In the genomic region with DNA sequence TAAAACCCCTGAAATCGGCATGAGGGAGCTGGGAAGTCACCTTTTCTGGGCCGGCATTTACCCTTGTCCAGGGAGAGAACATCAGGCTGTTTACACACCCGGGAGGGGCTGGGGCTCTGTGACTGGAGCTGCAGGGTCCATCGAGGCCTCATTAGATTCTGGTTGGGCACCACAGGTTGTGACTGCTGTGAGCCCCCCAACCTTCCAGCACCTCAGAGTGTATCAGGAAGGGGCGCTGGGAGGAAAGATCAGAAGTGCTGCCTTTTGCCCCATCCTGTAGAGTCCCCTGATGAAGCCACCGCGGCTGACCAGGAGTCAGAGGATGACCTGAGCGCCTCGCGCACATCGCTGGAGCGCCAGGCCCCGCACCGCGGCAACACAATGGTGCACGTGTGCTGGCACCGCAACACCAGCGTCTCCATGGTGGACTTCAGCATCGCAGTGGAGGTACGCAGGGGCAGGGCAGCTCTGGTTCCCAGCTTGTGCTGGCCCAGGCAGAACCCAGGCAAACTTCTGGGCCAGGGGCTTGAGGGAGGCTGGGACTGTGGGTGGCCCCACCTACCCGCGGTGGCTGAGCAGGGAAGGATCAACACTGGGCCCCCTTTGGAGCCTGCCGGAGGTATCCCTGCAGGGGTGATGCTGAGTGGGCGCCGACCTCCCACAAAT, we compare ENCODE assay signal across 21 cellular contexts.
DNase-seq lines count a peak whose midpoint lies in the region; ATAC-seq and TF ChIP-seq lines count a peak whose summit lies in the region.
"Had no signal": no experiment of that assay in that cellular context is flagged by ENCODE, and none has a peak within 500 bp of the region (broad histone marks: within the 10 kb centered on the region; RNA-seq: fewer than 3 reads in every experiment).

No MANE protein-coding gene starts in this region.

- H3K27ac ChIP-seq in mesenchymal stem cell (ENCODE audit: low read length, poor library complexity, severe bottlenecking) (no peak overlapping the region), aorta (ENCODE audit: low read depth in 1 of 2, low read length in 2 of 2) (no peak overlapping the region)
- H3K27ac ChIP-seq: 22Rv1; A549; BLaER1 treated with 17β-estradiol and CSF1 and Interleukin-3, amounts not matched to agents 10 nM and 100 nM had no signal

- H3K27me3 ChIP-seq in mesenchymal stem cell (ENCODE audit: control insufficient read depth in 1 of 2, insufficient read depth in 1 of 2, low read length in 2 of 2) = no peaks in the 10 kb centered on the region
- H3K27me3 ChIP-seq in aorta (ENCODE audit: control insufficient read depth in 1 of 2, insufficient read depth in 2 of 2, low read length in 1 of 2) = no peaks in the 10 kb centered on the region
- H3K27me3 ChIP-seq: BLaER1 treated with 17β-estradiol and CSF1 and Interleukin-3, amounts not matched to agents 10 nM and 100 nM had no signal

- peak overlapping the region; percentile 4 for H2BK15ac ChIP-seq in mesenchymal stem cell (ENCODE audit: low read depth, poor library complexity, severe bottlenecking)

- H3K4me1 ChIP-seq in mesenchymal stem cell (ENCODE audit: control insufficient read depth, insufficient read depth, low read depth, low read length) (peaks cover 4% of the 10 kb centered on the region), aorta (ENCODE audit: control insufficient read depth in 1 of 2, insufficient read depth in 2 of 2, low read length in 2 of 2) (no peaks in the 10 kb centered on the region)

- WGBS in mesenchymal stem cell = 97% methylated on average over 25 of the region's 25 CpGs
- 94 to 95% methylated on average over 25 of the region's 25 CpGs for WGBS in aorta, 2 donors

- H3K9me3 Mint-ChIP-seq in activated T-cell treated with anti-CD3 and anti-CD28 coated beads, Interleukin-2, amount 50 U/mL, for 24 hours = no peaks in the 10 kb centered on the region
- no peaks in the 10 kb centered on the region for H3K9me3 Mint-ChIP-seq in chondrocyte (ENCODE audit: low read depth)
- H3K9me3 Mint-ChIP-seq: CD8-positive, alpha-beta T cell had no signal

- H3K23ac ChIP-seq in mesenchymal stem cell (ENCODE audit: low read length in 2 of 2) = no peak overlapping the region

- no peaks in the 10 kb centered on the region for H3K36me3 Mint-ChIP-seq in activated T-cell treated with anti-CD3 and anti-CD28 coated beads, Interleukin-2, amount 50 U/mL, for 24 hours (ENCODE audit: low read depth)
- H3K36me3 Mint-ChIP-seq in chondrocyte (ENCODE audit: low read depth) = peaks cover 32% of the 10 kb centered on the region
- H3K36me3 Mint-ChIP-seq: CD8-positive, alpha-beta T cell had no signal

- H3K4me3 ChIP-seq in mesenchymal stem cell (ENCODE audit: insufficient read depth in 1 of 2, low read depth in 1 of 2, low read length in 2 of 2) (no peak overlapping the region), aorta (ENCODE audit: low read length in 2 of 2) (no peak overlapping the region)
- H3K4me3 ChIP-seq: A549; BLaER1 treated with 17β-estradiol and CSF1 and Interleukin-3, amounts not matched to agents 10 nM and 100 nM; K562 had no signal

- H4K8ac ChIP-seq in mesenchymal stem cell (ENCODE audit: low read length) = no peak overlapping the region

- no peak for ATAC-seq in aorta (ENCODE audit: low FRiP score)
- ATAC-seq: A549; CD8-positive, alpha-beta T cell; HCT116; K562 had no signal

- no peak for DNase-seq in activated T-cell treated with anti-CD3 and anti-CD28 coated beads, Interleukin-2, amount 50 U/mL, for 24 hours
- DNase-seq in activated T-cell treated with anti-CD3 and anti-CD28 coated beads, Interleukin-2, amount 50 U/mL, for 48 hours = no peak
- DNase-seq in chondrocyte (ENCODE audit: low spot score) (peak; percentile 87), mesenchymal stem cell (no peak), aorta (peak; percentile 19 to 69), hypothalamus (lab: John Stamatoyannopoulos, UW) (no peak), NCI-H748 (lab: John Stamatoyannopoulos, UW; ENCODE audit: unreplicated experiment) (no peak), NCI-H82 treated with DMSO at 0.1 percent for 48 hours (lab: John Stamatoyannopoulos, UW; ENCODE audit: unreplicated experiment) (no peak)
- DNase-seq: AML-193; CD8-positive, alpha-beta T cell; DMS 273 treated with DMSO at 0.1 percent for 48 hours; DMS53; DND-41; EL; GOT3; H7 had no signal

- H3K9me3 ChIP-seq in mesenchymal stem cell (ENCODE audit: control insufficient read depth, low read length) (no peaks in the 10 kb centered on the region), aorta (ENCODE audit: control insufficient read depth, low read length) (no peaks in the 10 kb centered on the region)
- H3K9me3 ChIP-seq: A549; BLaER1 treated with 17β-estradiol and CSF1 and Interleukin-3, amounts not matched to agents 10 nM and 100 nM had no signal

- TF ChIP-seq CTCF in chondrocyte (IDR thresholded peaks at IDR 0.05) = no peak

- H3K14ac ChIP-seq in mesenchymal stem cell (ENCODE audit: low read length in 2 of 2) = no peak overlapping the region

- no peak overlapping the region for H3K4me3 Mint-ChIP-seq in activated T-cell treated with anti-CD3 and anti-CD28 coated beads, Interleukin-2, amount 50 U/mL, for 24 hours
- no peak overlapping the region for H3K4me3 Mint-ChIP-seq in chondrocyte (ENCODE audit: unreplicated experiment)
- H3K4me3 Mint-ChIP-seq: CD8-positive, alpha-beta T cell had no signal

- no peak overlapping the region for H3K18ac ChIP-seq in mesenchymal stem cell (ENCODE audit: low read depth in 1 of 2, low read length in 2 of 2)

- no peak overlapping the region for H3K4ac ChIP-seq in mesenchymal stem cell (ENCODE audit: low read depth in 1 of 2, low read length in 2 of 2)

- H3K27me3 Mint-ChIP-seq in activated T-cell treated with anti-CD3 and anti-CD28 coated beads, Interleukin-2, amount 50 U/mL, for 24 hours = no peaks in the 10 kb centered on the region
- H3K27me3 Mint-ChIP-seq in chondrocyte (ENCODE audit: low read depth) = no peaks in the 10 kb centered on the region

- H2AFZ ChIP-seq in mesenchymal stem cell (ENCODE audit: low read depth, low read length) = no peak overlapping the region

- H3K4me1 Mint-ChIP-seq in activated T-cell treated with anti-CD3 and anti-CD28 coated beads, Interleukin-2, amount 50 U/mL, for 24 hours (ENCODE audit: low read depth) = peaks cover 12% of the 10 kb centered on the region
- H3K4me1 Mint-ChIP-seq in chondrocyte (ENCODE audit: low read depth) = peaks cover 25% of the 10 kb centered on the region

- no peak overlapping the region for H4K91ac ChIP-seq in mesenchymal stem cell (ENCODE audit: low read length)

- no peak overlapping the region for H3K4me2 ChIP-seq in mesenchymal stem cell (ENCODE audit: low read length, poor library complexity, severe bottlenecking)
- H3K4me2 ChIP-seq: A549 had no signal

- H2BK5ac ChIP-seq in mesenchymal stem cell (ENCODE audit: low read depth, low read length, poor library complexity, severe bottlenecking) = no peak overlapping the region

- intact Hi-C loops in aorta (cut with DNase I) = loop anchor here in 1 of 2 donors (10.0 kb wide), 1 partner anchor 296 kb away; a partner anchor contains a TSS

- H3K27ac Mint-ChIP-seq in activated T-cell treated with anti-CD3 and anti-CD28 coated beads, Interleukin-2, amount 50 U/mL, for 24 hours = peak overlapping the region; percentile 38
- H3K27ac Mint-ChIP-seq in chondrocyte (ENCODE audit: unreplicated experiment) = no peak overlapping the region
- H3K27ac Mint-ChIP-seq: CD8-positive, alpha-beta T cell had no signal

- H2BK120ac ChIP-seq in mesenchymal stem cell (ENCODE audit: low read depth, low read length) = no peak overlapping the region

- H3K9ac ChIP-seq in mesenchymal stem cell (ENCODE audit: low read length) = no peak overlapping the region
- H3K9ac ChIP-seq: BLaER1 treated with 17β-estradiol and CSF1 and Interleukin-3, amounts not matched to agents 10 nM and 100 nM had no signal

- H3K36me3 ChIP-seq in mesenchymal stem cell (ENCODE audit: control insufficient read depth in 1 of 2, insufficient read depth in 2 of 2, low read depth in 1 of 2, low read length in 2 of 2) = peaks cover 44 to 79% of the 10 kb centered on the region in 2 experiments
- no peaks in the 10 kb centered on the region for H3K36me3 ChIP-seq in aorta (ENCODE audit: control insufficient read depth in 1 of 2, insufficient read depth in 2 of 2, low read length in 1 of 2)

- no peak overlapping the region for H2AK5ac ChIP-seq in mesenchymal stem cell (ENCODE audit: low read length, severe bottlenecking)

- no peak overlapping the region for H2BK12ac ChIP-seq in mesenchymal stem cell (ENCODE audit: low read length in 2 of 2)

- peaks cover 20% of the 10 kb centered on the region for H3K79me1 ChIP-seq in mesenchymal stem cell (replicated peaks; ENCODE audit: low read length, poor library complexity, severe bottlenecking)

Comparison
In these comparisons a context has a peak if more than half of its experiments do, and no peak if none do; other contexts are left out.
1. DNase-seq: peak in chondrocyte (single experiment) and aorta (2 of 2); none in activated T-cell treated with anti-CD3 and anti-CD28 coated beads, Interleukin-2, amount 50 U/mL, for 24 hours (single experiment), activated T-cell treated with anti-CD3 and anti-CD28 coated beads, Interleukin-2, amount 50 U/mL, for 48 hours (0 of 2), mesenchymal stem cell (single experiment), hypothalamus (0 of 51), NCI-H748 (single experiment) and NCI-H82 treated with DMSO at 0.1 percent for 48 hours (single experiment).